Comparison of ENCODE assay signal across 10 cellular contexts in genomic region chr13:48400090-48400694, GRCh38. TPM values are rescaled to one million over a fixed set of nuclear protein-coding genes. Genes with fewer than 3 reads are reported as not detected.
A peak's percentile ranks its signal among the peaks of the same experiment; 100 is the strongest.
DNase-seq lines count a peak whose midpoint lies in the region; ATAC-seq, FAIRE-seq and TF ChIP-seq lines count a peak whose summit lies in the region.
"Had no signal": no experiment of that assay in that cellular context is flagged by ENCODE, and none has a peak within 500 bp of the region (broad histone marks: within the 10 kb centered on the region; RNA-seq: fewer than 3 reads in every experiment).

No MANE protein-coding gene starts in this region.

- WGBS in heart right ventricle, 2 donors: 67 to 70% methylated on average over 2 of the region's 2 CpGs
- no CpG with 5 or more reads among the region's 2 CpGs for WGBS in mesodermal cell (ENCODE audit: insufficient coverage in 2 of 2), 2 experiments
- WGBS in upper lobe of left lung, 2 donors: 57 to 61% methylated on average over 2 of the region's 2 CpGs

- no peak for ATAC-seq in heart right ventricle
- no peak for ATAC-seq in Right ventricle myocardium superior (ENCODE audit: poor library complexity)
- no peak for ATAC-seq in upper lobe of left lung (ENCODE audit: low FRiP score in 2 of 2)

- H3K36me3 ChIP-seq in heart right ventricle (peaks cover 0 to 8% (median 0%) of the 10 kb centered on the region in 9 donors), breast epithelium (no peaks in the 10 kb centered on the region), mesodermal cell (ENCODE audit: control insufficient read depth, insufficient read depth, low read length) (peaks cover 7% of the 10 kb centered on the region), upper lobe of left lung (no peaks in the 10 kb centered on the region), H7 (replicated peaks; ENCODE audit: control insufficient read depth, insufficient read depth, low read length) (no peaks in the 10 kb centered on the region)
- H3K36me3 ChIP-seq: WERI-Rb-1 had no signal

- no peak for TF ChIP-seq EP300 in upper lobe of left lung (IDR thresholded peaks at IDR 0.05)

- H3K27ac ChIP-seq in heart right ventricle: peak overlapping the region in 9 of 10 donors; percentile 59 to 93 (median 81)
- peak overlapping the region; percentile 81 to 82 for H3K27ac ChIP-seq in breast epithelium
- peak overlapping the region; percentile 41 for H3K27ac ChIP-seq in mesodermal cell (ENCODE audit: low read depth, low read length, severe bottlenecking)
- peak overlapping the region; percentile 27 to 69 (median 59) for H3K27ac ChIP-seq in upper lobe of left lung
- H3K27ac ChIP-seq: WERI-Rb-1 had no signal

- TF ChIP-seq POLR2A in breast epithelium (IDR thresholded peaks at IDR 0.05) (no peak), upper lobe of left lung (IDR thresholded peaks at IDR 0.05) (no peak)

- DNase-seq in heart right ventricle: no peak
- no peak for DNase-seq in Right ventricle myocardium superior
- DNase-seq in breast epithelium (ENCODE audit: low spot score in 2 of 2): no peak
- no peak for DNase-seq in upper lobe of left lung
- DNase-seq in H7: no peak
- DNase-seq in NCI-H510A treated with DMSO at 0.1 percent for 48 hours (lab: John Stamatoyannopoulos, UW): no peak
- no peak for DNase-seq in urothelium cell line (ENCODE audit: low spot score)
- DNase-seq: WERI-Rb-1 had no signal

- FAIRE-seq in urothelium cell line (lab: Jason Lieb, UNC): no peak

- H3K27me3 ChIP-seq in heart right ventricle (no peaks in the 10 kb centered on the region), breast epithelium (no peaks in the 10 kb centered on the region), upper lobe of left lung (no peaks in the 10 kb centered on the region), H7 (ENCODE audit: control insufficient read depth, insufficient read depth, low read length) (no peaks in the 10 kb centered on the region)

- H3K9me3 ChIP-seq in heart right ventricle (peaks cover 0 to 15% (median 0%) of the 10 kb centered on the region in 11 donors), breast epithelium (no peaks in the 10 kb centered on the region), mesodermal cell (ENCODE audit: control insufficient read depth, low read length) (no peaks in the 10 kb centered on the region), upper lobe of left lung (no peaks in the 10 kb centered on the region)

- H3K4me3 ChIP-seq in heart right ventricle (peak overlapping the region in 1 of 10 donors; percentile 0), breast epithelium (no peak overlapping the region), mesodermal cell (ENCODE audit: extremely low read depth, insufficient read depth, low read length, poor library complexity, severe bottlenecking) (no peak overlapping the region), upper lobe of left lung (no peak overlapping the region), H7 (ENCODE audit: insufficient read depth, low read depth, low read length) (no peak overlapping the region)

- H3K4me1 ChIP-seq in heart right ventricle (peaks cover 0 to 76% (median 42%) of the 10 kb centered on the region in 9 donors), breast epithelium (peaks cover 0 to 14% of the 10 kb centered on the region in 2 donors), mesodermal cell (ENCODE audit: control insufficient read depth, insufficient read depth, low read length, poor library complexity, severe bottlenecking) (peaks cover 13% of the 10 kb centered on the region), upper lobe of left lung (peaks cover 29 to 62% (median 42%) of the 10 kb centered on the region in 4 donors)

- TF ChIP-seq CTCF in heart right ventricle (IDR thresholded peaks at IDR 0.05) (no peak), breast epithelium (IDR thresholded peaks at IDR 0.05) (no peak), upper lobe of left lung (IDR thresholded peaks at IDR 0.05) (no peak)

- intact Hi-C loops in heart right ventricle (cut with DNase I) (loop anchor here in 7 of 10 donors (5.0 to 10.0 kb wide), 8 partner anchors 38 to 185 kb away; no protein-coding TSS in a partner anchor), Right ventricle myocardium superior (cut with DNase I) (no loop called here), breast epithelium (cut with DNase I; ENCODE audit: low total_unique reads) (no loop called here)

RNA-seq across cellular contexts. Expression of gene LPAR6, which starts 12.7 kb away (rescaled TPM):
- total RNA-seq in heart right ventricle (10 to 100 TPM in 7 of 10 donors, 1 to 10 TPM in 3; 5.0 to 28.7 (median 12.1) TPM), Right ventricle myocardium superior (10.3 TPM), breast epithelium (10 to 100 TPM; 23.7 to 44.2 (median 40.5) TPM), upper lobe of left lung (10 to 100 TPM; 13.8 to 46.1 (median 19.0) TPM)
- polyA plus RNA-seq in heart right ventricle: 10 to 100 TPM; 10.6 to 45.1 TPM
- polyA plus RNA-seq in mesodermal cell (2013, experiment 1 of 2): 33.2 TPM
- 38.1 TPM for polyA plus RNA-seq in mesodermal cell (2013, experiment 2 of 2)
- total RNA-seq in H7 (2014; rRNA removed; shearing (Covaris generic)): 5.5 and 8.8 TPM in 2 replicates
- polyA plus RNA-seq: neural cell had no signal

Comparison
In these comparisons a context has a peak if more than half of its experiments do, and no peak if none do; other contexts are left out.
1. intact Hi-C loops: an anchor here in heart right ventricle (5.0 to 10.0 kb wide); none called in Right ventricle myocardium superior and breast epithelium.